ENCODE assay signal across 8 cellular contexts in genomic region chr2:42770288-42771131, GRCh38. TPM values are rescaled to one million over a fixed set of nuclear protein-coding genes. Genes with fewer than 3 reads are reported as not detected.
A peak's percentile ranks its signal among the peaks of the same experiment; 100 is the strongest.
DNase-seq lines count a peak whose midpoint lies in the region; ATAC-seq, FAIRE-seq and TF ChIP-seq lines count a peak whose summit lies in the region.

No MANE protein-coding gene starts in this region.

- TF ChIP-seq CTCF in H9 (conservative IDR thresholded peaks at IDR 0.05) (peak; percentile 86), brain (conservative IDR thresholded peaks at IDR 0.05) (peak; percentile 47 to 61), right lobe of liver (IDR thresholded peaks at IDR 0.05) (peak in 3 of 4 donors; percentile 19 to 34 (median 28))

- no peak overlapping the region for H4K8ac ChIP-seq in H9 (replicated peaks; ENCODE audit: insufficient read length, low read depth, low read length)

- H2AFZ ChIP-seq in H9 (ENCODE audit: low read length) = no peak overlapping the region

- peak; percentile 45 to 67 (median 58) for ATAC-seq in right lobe of liver
- ATAC-seq in GM19324 (IDR thresholded peaks at IDR 0.05; ENCODE audit: low FRiP score, unreplicated experiment) = no peak

- H3K4me2 ChIP-seq in H9 (ENCODE audit: insufficient read depth, insufficient read length, low read length) = no peak overlapping the region

- no peaks in the 10 kb centered on the region for H4K20me1 ChIP-seq in H9 (ENCODE audit: control insufficient read depth, insufficient read depth, insufficient read length)

- no peaks in the 10 kb centered on the region for H3K23me2 ChIP-seq in H9 (ENCODE audit: insufficient read length, low read depth, low read length, poor library complexity, severe bottlenecking)

- no peak overlapping the region for H3K27ac ChIP-seq in H9 (ENCODE audit: insufficient read length, low read depth, low read length)
- no peak overlapping the region for H3K27ac ChIP-seq in right lobe of liver

- H2BK5ac ChIP-seq in H9 (ENCODE audit: insufficient read length, low read length) = no peak overlapping the region

- H3K9me3 Mint-ChIP-seq in H9 (peaks cover 0 to 3% of the 10 kb centered on the region in 2 experiments; a peak in 2 of 5 replicates), brain (no peaks in the 10 kb centered on the region)

- no peaks in the 10 kb centered on the region for H3K79me2 ChIP-seq in H9 (ENCODE audit: insufficient read depth, low read length)

- H3K4me1 ChIP-seq in H9 (ENCODE audit: insufficient read depth, low read length) (peaks cover 7% of the 10 kb centered on the region; the same call in 1 of the 2 replicates), right lobe of liver (no peaks in the 10 kb centered on the region)

- no CpG with 5 or more reads among the region's 19 CpGs for WGBS in H9 (ENCODE audit: extremely low coverage, insufficient read length, low lambda C conversion rate)
- WGBS in right lobe of liver (ENCODE audit: insufficient coverage, low coverage, low lambda C conversion rate, missing lambda C conversion rate) = 83% methylated on average over 12 of the region's 19 CpGs

- H3K4me1 Mint-ChIP-seq in H9 = peaks cover 25 to 41% of the 10 kb centered on the region in 2 experiments
- no peaks in the 10 kb centered on the region for H3K4me1 Mint-ChIP-seq in brain

- no peak overlapping the region for H3K56ac ChIP-seq in H9 (ENCODE audit: insufficient read length, low read depth, low read length)

- H3K36me3 ChIP-seq in right lobe of liver = peaks cover 0 to 10% (median 0%) of the 10 kb centered on the region in 4 donors

- TF ChIP-seq POLR2A in right lobe of liver (IDR thresholded peaks at IDR 0.05) = no peak

- no peak overlapping the region for H3K9ac ChIP-seq in H9 (ENCODE audit: extremely low read depth, insufficient read length, low read length)

- no peak overlapping the region for H3K23ac ChIP-seq in H9 (ENCODE audit: insufficient read length, low read depth, low read length)

- H3K4me3 Mint-ChIP-seq in H9 (no peak overlapping the region), brain (no peak overlapping the region)

- no peak overlapping the region for H2BK120ac ChIP-seq in H9 (ENCODE audit: low read depth, low read length, poor library complexity, severe bottlenecking)

- H3K4me3 ChIP-seq in right lobe of liver = no peak overlapping the region

- H2BK20ac ChIP-seq in H9 (ENCODE audit: low read depth, low read length, poor library complexity, severe bottlenecking) = no peak overlapping the region

- intact Hi-C loops in right lobe of liver (cut with DNase I) (no loop called here), posterior vena cava (cut with DNase I) (no loop called here)

- no peak overlapping the region for H3T11ph ChIP-seq in H9 (ENCODE audit: low read length)

- no peak overlapping the region for H4K5ac ChIP-seq in H9 (ENCODE audit: insufficient read length, low read depth, low read length)

- no peak overlapping the region for H2BK15ac ChIP-seq in H9 (ENCODE audit: low read depth, low read length)

- H3K27ac Mint-ChIP-seq in H9 = no peak overlapping the region
- no peak overlapping the region for H3K27ac Mint-ChIP-seq in brain

- H3K18ac ChIP-seq in H9 (ENCODE audit: insufficient read length, low read depth, low read length) = no peak overlapping the region

- no peaks in the 10 kb centered on the region for H3K9me3 ChIP-seq in H9 (ENCODE audit: control insufficient read depth, low read depth, low read length)
- no peaks in the 10 kb centered on the region for H3K9me3 ChIP-seq in right lobe of liver

- H3K14ac ChIP-seq in H9 (ENCODE audit: insufficient read depth, low read length) = no peak overlapping the region

- H3K36me3 Mint-ChIP-seq in H9 (ENCODE audit: insufficient read depth in 1 of 3, low read depth in 3 of 3) (peaks cover 0 to 3% (median under 1%) of the 10 kb centered on the region in 3 experiments; a peak in 2 of 7 replicates), brain (peaks cover 3% of the 10 kb centered on the region)

- DNase-seq in Daoy (ENCODE audit: low read depth) (peak; percentile 73), H9 (peak; percentile 85), NCI-H69 (lab: John Stamatoyannopoulos, UW) (peak; percentile 50), right lobe of liver (no peak), GM19239 (ENCODE audit: insufficient read length, low spot score) (no peak), posterior vena cava (ENCODE audit: low spot score) (no peak)

- H3K27me3 Mint-ChIP-seq in H9 (ENCODE audit: low read depth) (no peaks in the 10 kb centered on the region), brain (no peaks in the 10 kb centered on the region)

- H4K91ac ChIP-seq in H9 (ENCODE audit: insufficient read length, low read depth, low read length) = no peak overlapping the region

- H2AK5ac ChIP-seq in H9 (ENCODE audit: insufficient read length, low read length) = no peak overlapping the region

- no peak for FAIRE-seq in GM19239 (lab: Jason Lieb, UNC)

- no peak overlapping the region for H3K4ac ChIP-seq in H9 (ENCODE audit: low read depth, low read length)

- H3K27me3 ChIP-seq in H9 (ENCODE audit: insufficient read depth, low read length) (no peaks in the 10 kb centered on the region), right lobe of liver (no peaks in the 10 kb centered on the region)

- H2BK12ac ChIP-seq in H9 (ENCODE audit: insufficient read length, low read depth, low read length) = no peak overlapping the region

- H3K79me1 ChIP-seq in H9 (ENCODE audit: insufficient read depth, low read depth, low read length, poor library complexity, severe bottlenecking) = no peaks in the 10 kb centered on the region

RNA-seq across cellular contexts. Expression of gene OXER1, which starts 6.6 kb away (rescaled TPM):
- not detected in 2 replicates for total RNA-seq in Daoy (2014; rRNA removed; shearing (Covaris generic))
- 1.6 TPM in 2 replicates for total RNA-seq in H9 (2021)
- polyA plus RNA-seq in brain (ENCODE audit: insufficient read depth, low read depth, low replicate concordance) = 0.24 TPM
- total RNA-seq in right lobe of liver = 10 to 100 TPM in 3 of 6 experiments, 1 to 10 TPM in 3; 5.3 to 29.4 (median 10.7) TPM
- total RNA-seq in posterior vena cava = 1 to 10 TPM in 1 of 2 donors, under 1 TPM in 1; 1.00 to 2.2 TPM

RNA-seq across cellular contexts. Expression of gene HAAO, which starts 21.9 kb away (rescaled TPM):
- not detected in 2 replicates for total RNA-seq in Daoy (2014; rRNA removed; shearing (Covaris generic))
- total RNA-seq in H9 (2021) (5.3 and 6.6 TPM in 2 replicates), right lobe of liver (100 to 1,000 TPM in 3 of 6 experiments, 10 to 100 TPM in 3; 60.7 to 187 (median 114) TPM), posterior vena cava (10 to 100 TPM in 1 of 2 donors, 1 to 10 TPM in 1; 5.1 to 15.0 TPM)
- polyA plus RNA-seq in brain (ENCODE audit: insufficient read depth, low read depth, low replicate concordance) = 2.2 TPM

Comparison
In these comparisons a context has a peak if more than half of its experiments do, and no peak if none do; other contexts are left out.
1. DNase-seq: peak in Daoy (single experiment), H9 (single experiment) and NCI-H69 (single experiment); none in right lobe of liver (0 of 3), GM19239 (single experiment) and posterior vena cava (single experiment).
2. CTCF ChIP-seq: peak in every context shown above with its lines; median percentile 86 in H9; 54 in brain; 28 in right lobe of liver.